In the genomic region with DNA sequence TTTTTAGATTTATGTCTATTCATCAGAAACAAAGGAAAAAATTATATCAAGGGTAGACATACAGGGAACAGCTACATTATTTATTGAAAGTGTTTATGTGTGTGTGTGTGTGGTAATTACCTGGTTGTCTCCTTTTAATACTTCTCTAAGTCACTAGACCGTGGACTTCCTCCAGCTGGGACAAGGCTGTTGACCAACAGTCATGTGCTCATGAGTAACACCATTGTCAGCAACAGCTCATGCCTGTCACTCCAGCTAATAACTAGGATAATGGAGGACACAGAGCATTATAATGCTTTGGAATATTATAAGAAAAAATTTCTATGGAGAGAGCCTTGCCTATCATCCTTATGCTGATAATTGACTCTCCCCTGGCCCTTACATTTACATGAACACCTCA, we compare ENCODE assay signal across 24 cellular contexts.
DNase-seq lines count a peak whose midpoint lies in the region; ATAC-seq lines count a peak whose summit lies in the region.
"Had no signal": no experiment of that assay in that cellular context is flagged by ENCODE, and none has a peak within 500 bp of the region (broad histone marks: within the 10 kb centered on the region; RNA-seq: fewer than 3 reads in every experiment).

No MANE protein-coding gene starts in this region.

- no CpG with 5 or more reads among the region's 1 CpG for WGBS in neuronal stem cell (ENCODE audit: extremely low coverage in 2 of 2, insufficient read length in 2 of 2, insufficient replicate concordance in 1 of 2), 2 donors

- H3K9ac ChIP-seq in neuronal stem cell (ENCODE audit: low read depth, low read length, poor library complexity): no peak overlapping the region

- H3K36me3 ChIP-seq in neuronal stem cell (replicated peaks in 1 of 2; ENCODE audit: control insufficient read depth in 2 of 2, insufficient read depth in 2 of 2, low read length in 2 of 2): no peaks in the 10 kb centered on the region
- H3K36me3 ChIP-seq: BE2C, ovary had no signal

- H3K9me3 Mint-ChIP-seq in immature natural killer cell: peaks cover 0 to 8% (median 0%) of the 10 kb centered on the region in 6 donors
- H3K9me3 Mint-ChIP-seq: activated CD4-positive, alpha-beta T cell treated with anti-CD3 and anti-CD28 coated beads, Interleukin-2, amount 10 ng/mL, durations not matched to agents 24 days and 14 days; type B pancreatic cell had no signal

- H3K4me1 Mint-ChIP-seq in immature natural killer cell: no peaks in the 10 kb centered on the region
- H3K4me1 Mint-ChIP-seq: activated CD4-positive, alpha-beta T cell treated with anti-CD3 and anti-CD28 coated beads, Interleukin-2, amount 10 ng/mL, durations not matched to agents 24 days and 14 days; naive B cell had no signal

- H2BK5ac ChIP-seq in neuronal stem cell (ENCODE audit: low read length): no peak overlapping the region

- H3K4ac ChIP-seq in neuronal stem cell (ENCODE audit: low read length): no peak overlapping the region

- no peak overlapping the region for H2AK5ac ChIP-seq in neuronal stem cell (ENCODE audit: low read depth, low read length)

- H3K27me3 ChIP-seq in neuronal stem cell (ENCODE audit: control insufficient read depth in 3 of 3, insufficient read depth in 3 of 3, low read depth in 1 of 3, low read length in 3 of 3): peaks cover 0 to 3% (median 0%) of the 10 kb centered on the region in 3 experiments
- H3K27me3 ChIP-seq: BE2C, ovary had no signal

- H3K14ac ChIP-seq in neuronal stem cell (ENCODE audit: low read length): no peak overlapping the region

- H3K79me1 ChIP-seq in neuronal stem cell (ENCODE audit: low read depth, low read length): no peaks in the 10 kb centered on the region

- no peak overlapping the region for H2AFZ ChIP-seq in neuronal stem cell (ENCODE audit: low read length)

- no peak overlapping the region for H3K23ac ChIP-seq in neuronal stem cell (ENCODE audit: low read depth, low read length, poor library complexity)

- no peak overlapping the region for H2BK15ac ChIP-seq in neuronal stem cell (ENCODE audit: low read length)

- peaks cover 0 to 3% (median 0%) of the 10 kb centered on the region in 3 donors for H3K27me3 Mint-ChIP-seq in immature natural killer cell (ENCODE audit: low read depth in 3 of 3)
- H3K27me3 Mint-ChIP-seq: activated CD4-positive, alpha-beta T cell treated with anti-CD3 and anti-CD28 coated beads, Interleukin-2, amount 10 ng/mL, durations not matched to agents 24 days and 14 days; naive B cell; stimulated activated naive CD8-positive, alpha-beta T cell treated with anti-CD3 and anti-CD28 coated beads, Interleukin-15, Interleukin-2, amounts not matched to agents 100 ng/mL and 50 ng/mL, for 24 hours had no signal

- H3K36me3 Mint-ChIP-seq in immature natural killer cell: no peaks in the 10 kb centered on the region
- H3K36me3 Mint-ChIP-seq: naive B cell, type B pancreatic cell had no signal

- DNase-seq in Caki2 (ENCODE audit: low read depth): peak; percentile 58
- peak; percentile 32 for DNase-seq in RKO (ENCODE audit: low spot score)
- DNase-seq in globus pallidus (ENCODE audit: low spot score): peak; percentile 66
- peak; percentile 96 for DNase-seq in renal cortical epithelial cell (ENCODE audit: low read depth)
- DNase-seq in neuronal stem cell (ENCODE audit: low spot score): no peak
- DNase-seq in activated CD4-positive, alpha-beta T cell treated with anti-CD3 and anti-CD28 coated beads for 1 hour: no peak
- DNase-seq in immature natural killer cell: no peak
- DNase-seq: activated CD4-positive, alpha-beta T cell treated with anti-CD3 and anti-CD28 coated beads, Interleukin-2, amount 10 ng/mL, durations not matched to agents 24 days and 14 days; activated effector memory CD4-positive, alpha-beta T cell treated with anti-CD3 and anti-CD28 coated beads, Interleukin-2, amount 50 U/mL, for 16 hours; BE2C; GF-D8; H9; IMR-90; naive B cell; NCI-H187; NCI-H345; NK-92 treated with Interleukin-12 subunit alpha and Interleukin-12 subunit beta, amount 100 ng/mL, for 24 hours; ovary; stimulated activated CD4-positive, alpha-beta T cell treated with anti-CD3 and anti-CD28 coated beads, Interleukin-1b, Interleukin-23, amount 100 ng/mL, for 48 hours had no signal

- H3K4me2 ChIP-seq in neuronal stem cell (ENCODE audit: insufficient read depth, low read length, poor library complexity, severe bottlenecking): no peak overlapping the region

- no peak overlapping the region for H3K4me3 ChIP-seq in neuronal stem cell (ENCODE audit: low read length in 2 of 2)
- H3K4me3 ChIP-seq: lung, ovary had no signal

- H3K9me3 ChIP-seq in neuronal stem cell (replicated peaks in 1 of 2; ENCODE audit: control insufficient read depth in 2 of 2, insufficient read depth in 1 of 2, low read depth in 1 of 2, low read length in 2 of 2): no peaks in the 10 kb centered on the region
- H3K9me3 ChIP-seq: BE2C, ovary had no signal

- H3K27ac ChIP-seq in neuronal stem cell (replicated peaks; ENCODE audit: low read length): no peak overlapping the region
- H3K27ac ChIP-seq: ovary had no signal

- no peak overlapping the region for H3K27ac Mint-ChIP-seq in immature natural killer cell
- H3K27ac Mint-ChIP-seq: activated CD4-positive, alpha-beta T cell treated with anti-CD3 and anti-CD28 coated beads, Interleukin-2, amount 10 ng/mL, durations not matched to agents 24 days and 14 days; naive B cell; stimulated activated naive CD8-positive, alpha-beta T cell treated with anti-CD3 and anti-CD28 coated beads, Interleukin-15, Interleukin-2, amounts not matched to agents 100 ng/mL and 50 ng/mL, for 24 hours; type B pancreatic cell had no signal

- no peak overlapping the region for H4K8ac ChIP-seq in neuronal stem cell (ENCODE audit: low read depth, low read length)

- ATAC-seq in GM19023 (IDR thresholded peaks at IDR 0.05; ENCODE audit: unreplicated experiment): no peak
- ATAC-seq: esophagus mucosa had no signal

- in situ Hi-C loops in Caki2 (cut with HindIII; ENCODE audit: low pct_unique_long_range_greater_than_20kb, low sequenced_read_pairs): no loop called here

- no peak overlapping the region for H2BK120ac ChIP-seq in neuronal stem cell (ENCODE audit: low read depth, low read length)

- no peak overlapping the region for H3K18ac ChIP-seq in neuronal stem cell (ENCODE audit: low read length)

- H3K4me1 ChIP-seq in neuronal stem cell (ENCODE audit: control insufficient read depth in 2 of 2, insufficient read depth in 1 of 2, low read depth in 1 of 2, low read length in 2 of 2): peaks cover 0 to under 1% of the 10 kb centered on the region in 2 donors
- H3K4me1 ChIP-seq: BE2C had no signal

- no peak overlapping the region for H3K4me3 Mint-ChIP-seq in immature natural killer cell
- H3K4me3 Mint-ChIP-seq: activated CD4-positive, alpha-beta T cell treated with anti-CD3 and anti-CD28 coated beads, Interleukin-2, amount 10 ng/mL, durations not matched to agents 24 days and 14 days; H9; naive B cell; stimulated activated naive CD8-positive, alpha-beta T cell treated with anti-CD3 and anti-CD28 coated beads, Interleukin-15, Interleukin-2, amounts not matched to agents 100 ng/mL and 50 ng/mL, for 24 hours; type B pancreatic cell had no signal

- no peak overlapping the region for H4K91ac ChIP-seq in neuronal stem cell (ENCODE audit: low read depth, low read length, poor library complexity)

- H2BK12ac ChIP-seq in neuronal stem cell (ENCODE audit: low read length): no peak overlapping the region

Comparison
In these comparisons a context has a peak if more than half of its experiments do, and no peak if none do; other contexts are left out.
1. DNase-seq: peak in Caki2 (single experiment), RKO (single experiment), globus pallidus (single experiment) and renal cortical epithelial cell (single experiment); none in neuronal stem cell (single experiment), activated CD4-positive, alpha-beta T cell treated with anti-CD3 and anti-CD28 coated beads for 1 hour (single experiment) and immature natural killer cell (0 of 3).